ENCODE assay signal across 18 cellular contexts in the genomic region with DNA sequence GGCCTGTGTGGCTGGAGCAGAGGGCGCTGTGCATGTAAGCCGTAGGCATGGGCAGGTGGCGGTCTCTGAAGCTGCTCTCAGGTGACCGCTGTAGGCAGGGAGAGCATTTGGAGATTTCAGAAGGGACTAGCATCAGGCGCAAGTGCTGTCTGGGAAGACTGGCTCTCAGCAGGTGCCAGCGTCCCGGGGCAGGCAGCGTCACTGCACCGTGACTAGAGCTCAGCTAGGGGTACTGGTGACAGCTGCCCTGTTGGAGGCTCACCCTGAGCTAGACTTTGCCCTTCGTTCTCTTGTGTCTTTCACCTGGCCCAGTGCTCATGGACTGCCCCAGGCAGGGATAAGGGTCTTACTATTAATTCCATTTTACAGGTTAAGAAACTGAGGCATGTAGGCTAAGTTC.
DNase-seq lines count a peak whose midpoint lies in the region; ATAC-seq, FAIRE-seq and TF ChIP-seq lines count a peak whose summit lies in the region.
"Had no signal": no experiment of that assay in that cellular context is flagged by ENCODE, and none has a peak within 500 bp of the region (broad histone marks: within the 10 kb centered on the region; RNA-seq: fewer than 3 reads in every experiment).

No MANE protein-coding gene starts in this region.

- DNase-seq in DND-41 = peak; percentile 20
- no peak for DNase-seq in GM12878 (ENCODE audit: low read depth, low spot score)
- DNase-seq in GM12892 (ENCODE audit: insufficient read length) = no peak
- DNase-seq in AML-193 (lab: John Stamatoyannopoulos, UW) = no peak
- DNase-seq in endodermal cell = no peak
- DNase-seq: Calu3, KBM-7, MM.1S, NCI-H2029 treated with DMSO at 0.1 percent for 48 hours, NCI-H2227 treated with DMSO at 0.1 percent for 48 hours, NCI-H526 treated with DMSO at 0.1 percent for 48 hours, SIG-M5 had no signal

- H3K36me3 ChIP-seq in DND-41 (ENCODE audit: insufficient read depth, low read length) = peaks cover 83% of the 10 kb centered on the region
- peaks cover 89% of the 10 kb centered on the region for H3K36me3 ChIP-seq in KOPT-K1 (ENCODE audit: insufficient read depth, low read length)
- H3K36me3 ChIP-seq in GM12878 (ENCODE audit: control insufficient read depth in 2 of 2, insufficient read depth in 2 of 2, low read length in 1 of 2) = peaks cover 22 to 27% of the 10 kb centered on the region in 2 experiments
- peaks cover 52% of the 10 kb centered on the region for H3K36me3 ChIP-seq in endodermal cell (ENCODE audit: control insufficient read depth, insufficient read depth, low read length)

- no peaks in the 10 kb centered on the region for H3K27me3 ChIP-seq in DND-41 (ENCODE audit: insufficient read depth, low read length, poor library complexity)
- no peaks in the 10 kb centered on the region for H3K27me3 ChIP-seq in GM12878 (replicated peaks in 1 of 2; ENCODE audit: control insufficient read depth in 2 of 2, insufficient read depth in 2 of 2, low read length in 1 of 2)
- H3K27me3 ChIP-seq in endodermal cell (ENCODE audit: control insufficient read depth, insufficient read depth, low read length, poor library complexity, severe bottlenecking) = no peaks in the 10 kb centered on the region

- no peak overlapping the region for H3K4me3 ChIP-seq in DND-41 (ENCODE audit: low read depth in 1 of 2, low read length in 2 of 2)
- no peak overlapping the region for H3K4me3 ChIP-seq in GM12878
- H3K4me3 ChIP-seq in endodermal cell (ENCODE audit: low read length) = no peak overlapping the region
- H3K4me3 ChIP-seq: A549, SK-N-MC had no signal

- TF ChIP-seq POLR2A in GM12878 (IDR thresholded peaks at IDR 0.05; ENCODE audit: low read depth, low read length) (no peak), GM12892 (IDR thresholded peaks at IDR 0.05; ENCODE audit: low read depth, low read length) (no peak)

- no TSS peak for BruUV-seq in GM12878 (replicated peaks; lab: Mats Ljungman, UMichigan)

- H4K20me1 ChIP-seq in DND-41 (ENCODE audit: insufficient read depth, low read length) (no peaks in the 10 kb centered on the region), GM12878 (ENCODE audit: control insufficient read depth, insufficient read depth) (no peaks in the 10 kb centered on the region)

- no peak overlapping the region for H2AFZ ChIP-seq in DND-41 (ENCODE audit: low read depth, low read length)
- H2AFZ ChIP-seq in GM12878 (ENCODE audit: control insufficient read depth, low read depth, low read length) = no peak overlapping the region

- in situ Hi-C loops in GM12878 (cut with MboI) = no loop called here

- WGBS in GM12878 (ENCODE audit: insufficient coverage, insufficient replicate concordance, low lambda C conversion rate, missing lambda C conversion rate) = 92% methylated on average over 10 of the region's 10 CpGs
- WGBS in endodermal cell (ENCODE audit: insufficient coverage in 1 of 2, insufficient read length in 1 of 2), 2 experiments = 95 to 96% methylated on average over 9 to 10 of the region's 10 CpGs

- H3K4me3 Mint-ChIP-seq in stimulated activated memory B cell treated with anti-CD40 and anti-IgM and Interleukin-4, amounts not matched to agents 10 μg/mL and 1 μg/mL and 100 μg/mL, for 72 hours = no peak overlapping the region
- no peak overlapping the region for H3K4me3 Mint-ChIP-seq in endodermal cell

- H3K27ac ChIP-seq in DND-41 (ENCODE audit: low read length) = peak overlapping the region; percentile 86
- peak overlapping the region; percentile 61 for H3K27ac ChIP-seq in KOPT-K1 (ENCODE audit: low read depth, low read length, poor library complexity, severe bottlenecking)
- peak overlapping the region; percentile 67 for H3K27ac ChIP-seq in GM12878 (ENCODE audit: control insufficient read depth, insufficient read depth)
- H3K27ac ChIP-seq in endodermal cell (ENCODE audit: low read depth, low read length) = no peak overlapping the region
- H3K27ac ChIP-seq: A549, SK-N-MC had no signal

- POLR2A ChIA-PET in GM12878 (lab: Charles Lee) = no interaction called here

- peaks cover 62% of the 10 kb centered on the region for H3K4me1 ChIP-seq in DND-41 (ENCODE audit: insufficient read depth, low read length)
- H3K4me1 ChIP-seq in GM12878 (ENCODE audit: control insufficient read depth, insufficient read depth, low read length) = peaks cover 32% of the 10 kb centered on the region
- no peaks in the 10 kb centered on the region for H3K4me1 ChIP-seq in endodermal cell (ENCODE audit: control insufficient read depth, insufficient read depth, low read length)
- H3K4me1 ChIP-seq: A549 had no signal

- no peak for ATAC-seq in DND-41 (ENCODE audit: insufficient read depth, low read depth)
- ATAC-seq in GM12878 = peak; percentile 21; the same call in 2 of the 3 replicates
- no peak for ATAC-seq in stimulated activated memory B cell treated with anti-CD40 and anti-IgM and Interleukin-4, amounts not matched to agents 10 μg/mL and 1 μg/mL and 100 μg/mL, for 72 hours
- ATAC-seq: A549, HepG2 had no signal

- peaks cover 68% of the 10 kb centered on the region for H3K36me3 Mint-ChIP-seq in stimulated activated memory B cell treated with anti-CD40 and anti-IgM and Interleukin-4, amounts not matched to agents 10 μg/mL and 1 μg/mL and 100 μg/mL, for 72 hours
- H3K36me3 Mint-ChIP-seq in endodermal cell (ENCODE audit: low read depth) = peaks cover 62% of the 10 kb centered on the region

- RAD21 ChIA-PET in GM12878 (lab: Charles Lee; ENCODE audit: unreplicated experiment) = interaction anchor here (0.9 kb wide), 1 partner anchor 8 kb away, joined by 3 read pairs; no protein-coding TSS in a partner anchor

- no peak for TF ChIP-seq RAD21 in GM12878 (IDR thresholded peaks at IDR 0.05; ENCODE audit: insufficient read depth, low read depth, low read length)

- H3K9me3 Mint-ChIP-seq in stimulated activated memory B cell treated with anti-CD40 and anti-IgM and Interleukin-4, amounts not matched to agents 10 μg/mL and 1 μg/mL and 100 μg/mL, for 72 hours = no peaks in the 10 kb centered on the region
- H3K9me3 Mint-ChIP-seq in endodermal cell = no peaks in the 10 kb centered on the region

- H3K9ac ChIP-seq in DND-41 (ENCODE audit: low read depth, low read length) (no peak overlapping the region), GM12878 (ENCODE audit: control insufficient read depth, insufficient read depth, low read length) (0 out of 2 replicates have a peak overlapping the region, but pooled peaks have one; percentile 11), endodermal cell (ENCODE audit: extremely low read depth, low read length, poor library complexity, severe bottlenecking) (no peak overlapping the region)

- H3K27ac Mint-ChIP-seq in stimulated activated memory B cell treated with anti-CD40 and anti-IgM and Interleukin-4, amounts not matched to agents 10 μg/mL and 1 μg/mL and 100 μg/mL, for 72 hours = peak overlapping the region; percentile 47
- no peak overlapping the region for H3K27ac Mint-ChIP-seq in endodermal cell

- H3K4me1 Mint-ChIP-seq in stimulated activated memory B cell treated with anti-CD40 and anti-IgM and Interleukin-4, amounts not matched to agents 10 μg/mL and 1 μg/mL and 100 μg/mL, for 72 hours = peaks cover 66% of the 10 kb centered on the region
- H3K4me1 Mint-ChIP-seq in endodermal cell = no peaks in the 10 kb centered on the region

- SMC1A ChIA-PET in GM12878 (lab: Charles Lee; ENCODE audit: uncharacterized antibody, unreplicated experiment) = interaction anchor here (1.7 kb wide), 1 partner anchor 20 kb away, joined by 5 read pairs; no protein-coding TSS in a partner anchor

- intact Hi-C loops in GM12878 (cut with micrococcal nuclease; ENCODE audit: unreplicated experiment) = no loop called here

- FAIRE-seq in GM12878 (lab: Jason Lieb, UNC) (peak; percentile 78), GM12892 (lab: Jason Lieb, UNC) (no peak)
- FAIRE-seq: A549, HepG2, RCC 7860 had no signal

- H3K4me2 ChIP-seq in DND-41 (ENCODE audit: insufficient read depth, low read length) (no peak overlapping the region), GM12878 (ENCODE audit: control insufficient read depth, insufficient read depth) (peak overlapping the region; percentile 45)
- H3K4me2 ChIP-seq: A549 had no signal

- TF ChIP-seq EP300 in GM12878 (IDR thresholded peaks at IDR 0.05; ENCODE audit: borderline replicate concordance in 1 of 2, control insufficient read depth in 1 of 2, low read depth in 2 of 2, low read length in 2 of 2) = no peak

- CTCF ChIA-PET in GM12878 (lab: Yijun Ruan, JAX) = no interaction called here

- no peaks in the 10 kb centered on the region for H3K27me3 Mint-ChIP-seq in stimulated activated memory B cell treated with anti-CD40 and anti-IgM and Interleukin-4, amounts not matched to agents 10 μg/mL and 1 μg/mL and 100 μg/mL, for 72 hours
- no peaks in the 10 kb centered on the region for H3K27me3 Mint-ChIP-seq in endodermal cell (ENCODE audit: insufficient read depth)

- TF ChIP-seq CTCF in DND-41 (IDR thresholded peaks at IDR 0.05; ENCODE audit: borderline replicate concordance, extremely low read depth, low read length, poor library complexity, severe bottlenecking) = no peak
- TF ChIP-seq CTCF in GM12878 (IDR thresholded peaks at IDR 0.05 in 2 of 3, conservative IDR thresholded peaks at IDR 0.05 in 1 of 3; ENCODE audit: control insufficient read depth in 2 of 3, extremely low read depth in 1 of 3, insufficient read depth in 1 of 3, low read depth in 3 of 3, low read length in 3 of 3) = no peak
- TF ChIP-seq CTCF in endodermal cell (conservative IDR thresholded peaks at IDR 0.05) = no peak

- H3K9me3 ChIP-seq in DND-41 (ENCODE audit: insufficient read depth, low read length, severe bottlenecking) (no peaks in the 10 kb centered on the region), KOPT-K1 (ENCODE audit: insufficient read depth, low read length, poor library complexity, severe bottlenecking) (no peaks in the 10 kb centered on the region), GM12878 (replicated peaks; ENCODE audit: control insufficient read depth, insufficient read depth, low read length) (no peaks in the 10 kb centered on the region), endodermal cell (ENCODE audit: control insufficient read depth, low read length) (no peaks in the 10 kb centered on the region)
- H3K9me3 ChIP-seq: A549 had no signal

- H3K79me2 ChIP-seq in DND-41 (ENCODE audit: insufficient read depth, low read length) = peaks cover 3% of the 10 kb centered on the region; the same call in 1 of the 2 replicates
- no peaks in the 10 kb centered on the region for H3K79me2 ChIP-seq in GM12878 (ENCODE audit: control insufficient read depth, insufficient read depth, low read length)

TF ChIP-seq in GM12878, 131 proteins besides CTCF, POLR2A, EP300 and RAD21 (continues in another document):
- TF ChIP-seq, protein P1, sequence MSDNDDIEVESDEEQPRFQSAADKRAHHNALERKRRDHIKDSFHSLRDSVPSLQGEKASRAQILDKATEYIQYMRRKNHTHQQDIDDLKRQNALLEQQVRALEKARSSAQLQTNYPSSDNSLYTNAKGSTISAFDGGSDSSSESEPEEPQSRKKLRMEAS (IDR thresholded peaks at IDR 0.05; ENCODE audit: low read depth, low read length) = no peak
